Comparison of ENCODE assay signal across 26 cellular contexts in the genomic region with DNA sequence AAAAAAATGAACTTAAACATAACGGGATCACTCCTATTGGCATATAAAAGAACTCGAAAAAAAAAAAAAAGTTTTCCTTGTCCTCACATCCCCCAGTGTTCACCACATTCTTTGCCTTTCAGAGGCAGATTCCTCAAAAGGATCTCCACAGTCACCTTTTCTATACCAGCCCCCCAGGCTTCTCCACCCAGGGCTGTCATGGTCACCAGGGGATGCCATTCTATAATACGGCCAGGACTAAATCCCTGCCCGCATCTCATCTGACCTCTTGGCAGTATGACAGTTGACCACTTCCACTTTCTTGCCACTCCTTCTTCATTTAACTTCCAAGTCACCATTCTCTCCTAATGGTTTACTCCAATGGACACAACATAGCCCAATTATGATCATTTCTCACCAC. TPM values are rescaled to one million over a fixed set of nuclear protein-coding genes. Genes with fewer than 3 reads are reported as not detected.
A peak's percentile ranks its signal among the peaks of the same experiment; 100 is the strongest.
DNase-seq lines count a peak whose midpoint lies in the region; ATAC-seq and TF ChIP-seq lines count a peak whose summit lies in the region.
"Had no signal": no experiment of that assay in that cellular context is flagged by ENCODE, and none has a peak within 500 bp of the region (broad histone marks: within the 10 kb centered on the region; RNA-seq: fewer than 3 reads in every experiment).

No MANE protein-coding gene starts in this region.

- peaks cover 51% of the 10 kb centered on the region for H3K36me3 Mint-ChIP-seq in T-helper 2 cell treated with Interferon-gamma antibody and Interleukin-4, amounts not matched to agents 5 μg/mL and 100 μg/mL, for 36 hours (ENCODE audit: low read depth)
- H3K36me3 Mint-ChIP-seq in T-helper 17 cell (ENCODE audit: low read depth) (peaks cover 5% of the 10 kb centered on the region), endodermal cell (ENCODE audit: low read depth) (peaks cover 20% of the 10 kb centered on the region)

- H3K36me3 ChIP-seq in endodermal cell (ENCODE audit: control insufficient read depth, insufficient read depth, low read length), result no peaks in the 10 kb centered on the region
- H3K36me3 ChIP-seq: esophagus muscularis mucosa, HAP-1, heart right ventricle had no signal

- ATAC-seq in T-helper 17 cell, result no peak
- no peak for ATAC-seq in GM21515 (IDR thresholded peaks at IDR 0.05; ENCODE audit: unreplicated experiment)
- ATAC-seq: activated CD4-positive, alpha-beta T cell treated with anti-CD3 and anti-CD28 coated beads for 36 hours; effector memory CD8-positive, alpha-beta T cell; foreskin keratinocyte had no signal

- no peaks in the 10 kb centered on the region for H3K27me3 Mint-ChIP-seq in T-helper 2 cell treated with Interferon-gamma antibody and Interleukin-4, amounts not matched to agents 5 μg/mL and 100 μg/mL, for 36 hours (ENCODE audit: low read depth)
- no peaks in the 10 kb centered on the region for H3K27me3 Mint-ChIP-seq in T-helper 17 cell
- H3K27me3 Mint-ChIP-seq in endodermal cell (ENCODE audit: insufficient read depth), result no peaks in the 10 kb centered on the region
- H3K27me3 Mint-ChIP-seq: activated CD4-positive, alpha-beta T cell treated with anti-CD3 and anti-CD28 coated beads for 36 hours; activated naive CD4-positive, alpha-beta T cell treated with anti-CD3 and anti-CD28 coated beads, Interleukin-2, amount 10 ng/mL, durations not matched to agents 7 days and 5 days; effector memory CD8-positive, alpha-beta T cell had no signal

- H3K27me3 ChIP-seq in endodermal cell (ENCODE audit: control insufficient read depth, insufficient read depth, low read length, poor library complexity, severe bottlenecking), result no peaks in the 10 kb centered on the region
- H3K27me3 ChIP-seq: esophagus muscularis mucosa, foreskin keratinocyte, heart right ventricle had no signal

- H3K4me1 Mint-ChIP-seq in T-helper 2 cell treated with Interferon-gamma antibody and Interleukin-4, amounts not matched to agents 5 μg/mL and 100 μg/mL, for 36 hours (ENCODE audit: low read depth), result peaks cover 45% of the 10 kb centered on the region
- H3K4me1 Mint-ChIP-seq in T-helper 17 cell (peaks cover 39% of the 10 kb centered on the region), endodermal cell (peaks cover 8% of the 10 kb centered on the region)

- no peak overlapping the region for H3K4me3 Mint-ChIP-seq in T-helper 2 cell treated with Interferon-gamma antibody and Interleukin-4, amounts not matched to agents 5 μg/mL and 100 μg/mL, for 36 hours
- H3K4me3 Mint-ChIP-seq in T-helper 17 cell (no peak overlapping the region), endodermal cell (no peak overlapping the region)
- H3K4me3 Mint-ChIP-seq: activated CD4-positive, alpha-beta T cell treated with anti-CD3 and anti-CD28 coated beads for 36 hours; activated naive CD4-positive, alpha-beta T cell treated with anti-CD3 and anti-CD28 coated beads, Interleukin-2, amount 10 ng/mL, durations not matched to agents 7 days and 5 days; CD14-positive monocyte; effector memory CD8-positive, alpha-beta T cell had no signal

- 67 to 91% methylated on average over 4 of the region's 4 CpGs for WGBS in endodermal cell (ENCODE audit: insufficient coverage in 1 of 2, insufficient read length in 1 of 2), 2 experiments

- peak overlapping the region; percentile 10 for H3K27ac Mint-ChIP-seq in T-helper 2 cell treated with Interferon-gamma antibody and Interleukin-4, amounts not matched to agents 5 μg/mL and 100 μg/mL, for 36 hours
- peak overlapping the region; percentile 82 for H3K27ac Mint-ChIP-seq in T-helper 17 cell
- peak overlapping the region; percentile 67 for H3K27ac Mint-ChIP-seq in endodermal cell
- H3K27ac Mint-ChIP-seq: activated CD4-positive, alpha-beta T cell treated with anti-CD3 and anti-CD28 coated beads for 36 hours; activated naive CD4-positive, alpha-beta T cell treated with anti-CD3 and anti-CD28 coated beads, Interleukin-2, amount 10 ng/mL, durations not matched to agents 7 days and 5 days had no signal

- in situ Hi-C loops in G401 (cut with HindIII; ENCODE audit: low sequenced_read_pairs), result loop anchor here (25.0 kb wide), 1 partner anchor 121 kb away; no protein-coding TSS in a partner anchor

- H3K9ac ChIP-seq in endodermal cell (ENCODE audit: extremely low read depth, low read length, poor library complexity, severe bottlenecking), result no peak overlapping the region

- H3K27ac ChIP-seq in endodermal cell (ENCODE audit: low read depth, low read length), result no peak overlapping the region
- H3K27ac ChIP-seq: 22Rv1, esophagus muscularis mucosa, foreskin keratinocyte, heart right ventricle, psoas muscle had no signal

- no peaks in the 10 kb centered on the region for H3K9me3 ChIP-seq in T-helper 17 cell (ENCODE audit: control insufficient read depth, low read length, poor library complexity, severe bottlenecking)
- no peaks in the 10 kb centered on the region for H3K9me3 ChIP-seq in endodermal cell (ENCODE audit: control insufficient read depth, low read length)
- H3K9me3 ChIP-seq: esophagus muscularis mucosa, HAP-1, heart right ventricle, psoas muscle had no signal

- no peak overlapping the region for H3K4me3 ChIP-seq in endodermal cell (ENCODE audit: low read length)
- H3K4me3 ChIP-seq: esophagus muscularis mucosa, HAP-1, heart right ventricle, psoas muscle had no signal

- no peak for TF ChIP-seq CTCF in endodermal cell (conservative IDR thresholded peaks at IDR 0.05)

- no peak for DNase-seq in T-helper 2 cell treated with Interferon-gamma antibody and Interleukin-4, amounts not matched to agents 5 μg/mL and 100 μg/mL, for 36 hours (ENCODE audit: low spot score)
- DNase-seq in T-helper 2 cell, result no peak
- DNase-seq in T-helper 17 cell, result no peak
- no peak for DNase-seq in endodermal cell
- peak; percentile 16 for DNase-seq in pons (ENCODE audit: low spot score)
- no peak for DNase-seq in G401 (ENCODE audit: low spot score)
- no peak for DNase-seq in central memory CD4-positive, alpha-beta T cell
- DNase-seq: activated CD4-positive, alpha-beta T cell treated with anti-CD3 and anti-CD28 coated beads for 36 hours; activated naive CD4-positive, alpha-beta T cell treated with anti-CD3 and anti-CD28 coated beads, Interleukin-2, amount 10 ng/mL, durations not matched to agents 7 days and 5 days; activated T-cell treated with anti-CD3 and anti-CD28 coated beads, Interleukin-2, amount 50 U/mL, for 48 hours; amygdala; cortex of kidney; effector memory CD8-positive, alpha-beta T cell; foreskin keratinocyte; heart right ventricle; mesenchymal stem cell; NCI-H1105; NCI-H187 treated with DMSO at 0.1 percent for 48 hours; NCI-H526 treated with DMSO at 0.1 percent for 48 hours; psoas muscle; stimulated activated naive CD4-positive, alpha-beta T cell had no signal

- H3K9me3 Mint-ChIP-seq in T-helper 2 cell treated with Interferon-gamma antibody and Interleukin-4, amounts not matched to agents 5 μg/mL and 100 μg/mL, for 36 hours, result no peaks in the 10 kb centered on the region
- no peaks in the 10 kb centered on the region for H3K9me3 Mint-ChIP-seq in endodermal cell
- H3K9me3 Mint-ChIP-seq: activated naive CD4-positive, alpha-beta T cell treated with anti-CD3 and anti-CD28 coated beads, Interleukin-2, amount 10 ng/mL, durations not matched to agents 7 days and 5 days; effector memory CD8-positive, alpha-beta T cell had no signal

- H3K4me1 ChIP-seq in endodermal cell (ENCODE audit: control insufficient read depth, insufficient read depth, low read length), result no peaks in the 10 kb centered on the region
- H3K4me1 ChIP-seq: HAP-1 had no signal

RNA-seq across cellular contexts. Expression of gene SOS1, which starts 29.3 kb away (rescaled TPM):
- total RNA-seq in T-helper 17 cell, result 10 to 100 TPM; 65.2 to 95.5 TPM
- total RNA-seq in endodermal cell, result 10 to 100 TPM; 34.0 to 39.0 TPM
- 23.0 TPM for polyA plus RNA-seq in endodermal cell (2013, experiment 1 of 2)
- polyA plus RNA-seq in endodermal cell (2013, experiment 2 of 2), result 27.9 TPM
- 5.0 and 22.0 TPM in 2 replicates for total RNA-seq in G401 (2014; rRNA removed; shearing (Covaris generic))

Comparison
In these comparisons a context has a peak if more than half of its experiments do, and no peak if none do; other contexts are left out.
1. H3K27ac Mint-ChIP-seq: peak in every context shown above with its lines; median percentile 82 in T-helper 17 cell; 67 in endodermal cell; 10 in T-helper 2 cell treated with Interferon-gamma antibody and Interleukin-4, amounts not matched to agents 5 μg/mL and 100 μg/mL, for 36 hours.